In genomic region chr14:24976599-24976998, GRCh38 we compare ENCODE assay signal across 8 cellular contexts.
"Had no signal": no experiment of that assay in that cellular context is flagged by ENCODE, and none has a peak within 500 bp of the region (broad histone marks: within the 10 kb centered on the region; RNA-seq: fewer than 3 reads in every experiment).

No MANE protein-coding gene starts in this region.

- H3K36me3 Mint-ChIP-seq: IgD-negative memory B cell had no signal

- H3K27me3 Mint-ChIP-seq: IgD-negative memory B cell had no signal

- DNase-seq: GM23248, GOT3, H7, HFFc6 had no signal

- H3K4me3 Mint-ChIP-seq: HFFc6, IgD-negative memory B cell had no signal

- FAIRE-seq: HTR-8/SVneo had no signal

- H3K27ac ChIP-seq: GM23248 had no signal

- ATAC-seq: HCT116 had no signal

- H3K4me1 Mint-ChIP-seq: IgD-negative memory B cell had no signal

- H3K4me3 ChIP-seq: GM23248, HAP-1 had no signal

- H3K36me3 ChIP-seq: HAP-1 had no signal

- H3K9me3 ChIP-seq: HAP-1 had no signal

- H3K27ac Mint-ChIP-seq: HFFc6, IgD-negative memory B cell had no signal

- H3K9me3 Mint-ChIP-seq: HFFc6, IgD-negative memory B cell had no signal

- H3K4me1 ChIP-seq: HAP-1 had no signal
